In the genomic region with DNA sequence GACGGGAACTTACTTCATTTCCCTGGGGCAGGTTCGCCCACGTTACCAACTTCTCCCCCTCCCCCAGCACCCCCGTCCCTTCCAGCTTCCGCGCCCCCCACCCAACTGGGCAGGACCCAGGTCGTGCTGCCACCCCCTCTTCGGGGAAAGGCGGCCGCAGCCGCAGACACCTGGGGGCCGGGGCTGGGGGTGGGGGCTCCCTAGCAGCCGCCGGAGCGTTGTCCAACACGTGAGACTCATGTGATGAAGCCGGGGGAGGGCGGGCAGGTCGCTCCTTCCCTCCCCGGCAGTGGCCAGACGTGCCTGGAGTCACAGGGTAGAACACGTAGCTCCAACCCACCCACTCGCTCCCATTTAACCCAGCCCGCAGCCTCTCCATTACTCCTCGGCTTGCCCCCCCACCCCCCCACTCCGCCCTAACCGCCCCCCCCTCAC, we compare ENCODE assay signal across 8 cellular contexts. TPM values are rescaled to one million over a fixed set of nuclear protein-coding genes. Genes with fewer than 3 reads are reported as not detected.
DNase-seq lines count a peak whose midpoint lies in the region; ATAC-seq, FAIRE-seq and TF ChIP-seq lines count a peak whose summit lies in the region.

No MANE protein-coding gene starts in this region.

- POLR2A ChIA-PET in A549 (lab: Yijun Ruan, JAX), result interaction anchor here (0.6 to 13.9 kb wide), 27 partner anchors 8 to 486 kb away, joined by 3 to 367 read pairs (median 6); partner anchors contain the start of gene ITPR1

- no peak for FAIRE-seq in A549 (lab: Jason Lieb, UNC)

- no peak for TF ChIP-seq POLR2A in A549 (IDR thresholded peaks at IDR 0.05; ENCODE audit: low read length)

- peak overlapping the region; percentile 96 to 98 for H3K27ac ChIP-seq in A549

- TF ChIP-seq EP300 in A549 (IDR thresholded peaks at IDR 0.05), result peak; percentile 70 to 90; a peak in 4 of 5 replicates

- WGBS in A549 (ENCODE audit: missing lambda C conversion rate), result 2% methylated on average over 9 of the region's 27 CpGs

- H3K4me2 ChIP-seq in A549, result peak overlapping the region; percentile 88; the same call in 1 of the 3 replicates

- peak in 1 of 2 experiments; percentile 40; a peak in 3 of 5 replicates for TF ChIP-seq RAD21 in A549 (conservative IDR thresholded peaks at IDR 0.05 in 1 of 2, IDR thresholded peaks at IDR 0.05 in 1 of 2)

- peaks cover 18% of the 10 kb centered on the region for H3K4me1 ChIP-seq in A549

- H3K4me3 ChIP-seq in A549, result peak overlapping the region; percentile 88
- H3K4me3 ChIP-seq in choroid plexus epithelial cell (ENCODE audit: low read depth, low read length), result peak overlapping the region; percentile 99

- peak; percentile 57 to 70 for ATAC-seq in A549
- ATAC-seq in GM18517 (IDR thresholded peaks at IDR 0.05; ENCODE audit: unreplicated experiment), result peak; percentile 36
- peak; percentile 50 for ATAC-seq in HG03045 (IDR thresholded peaks at IDR 0.05; ENCODE audit: unreplicated experiment)

- no peaks in the 10 kb centered on the region for H3K9me3 ChIP-seq in A549

- no peak for TF ChIP-seq CTCF in A549 (IDR thresholded peaks at IDR 0.05)
- TF ChIP-seq CTCF in choroid plexus epithelial cell (conservative IDR thresholded peaks at IDR 0.05; ENCODE audit: low read depth, low read length), result no peak

- peak; percentile 89 to 99 for DNase-seq in A549 (ENCODE audit: low read depth in 1 of 2, low spot score in 1 of 2)
- DNase-seq in NCI-H446 (lab: John Stamatoyannopoulos, UW), result peak; percentile 72 to 84
- peak; percentile 66 for DNase-seq in activated CD4-positive, alpha-beta T cell treated with anti-CD3 and anti-CD28 coated beads for 1 hour
- DNase-seq in choroid plexus epithelial cell (ENCODE audit: low read depth), result peak; percentile 100
- DNase-seq in left kidney (ENCODE audit: low read depth, low spot score), result peak; percentile 95
- DNase-seq in stimulated activated CD4-positive, alpha-beta T cell treated with anti-CD3 and anti-CD28 coated beads, Interleukin-2, amount 100 ng/mL, for 24 hours, result peak; percentile 92 to 93

- CTCF ChIA-PET in A549 (lab: Yijun Ruan, JAX), result interaction anchor here (0.6 to 17.8 kb wide), 18 partner anchors 15 to 323 kb away, joined by 3 to 602 read pairs (median 6); no protein-coding TSS in a partner anchor

TF ChIP-seq in A549, 52 proteins besides CTCF, POLR2A, EP300 and RAD21:
- no peak for TF ChIP-seq HOXA7 (CRISPR knock-in tag; IDR thresholded peaks at IDR 0.05)
- TF ChIP-seq HES2 (IDR thresholded peaks at IDR 0.05), result no peak
- peak in 1 of 2 experiments; percentile 80; a peak in 3 of 5 replicates for TF ChIP-seq JUN (IDR thresholded peaks at IDR 0.05)
- peak; percentile 78 for TF ChIP-seq USF2 (IDR thresholded peaks at IDR 0.05)
- no peak for TF ChIP-seq ZSCAN20 (CRISPR knock-in tag; IDR thresholded peaks at IDR 0.05)
- TF ChIP-seq JUNB (IDR thresholded peaks at IDR 0.05), result peak; percentile 64
- peak; percentile 9; the same call in 1 of the 2 replicates for TF ChIP-seq MAX (IDR thresholded peaks at IDR 0.05)
- peak; percentile 39; the same call in 1 of the 3 replicates for TF ChIP-seq SMC3 (IDR thresholded peaks at IDR 0.05)
- TF ChIP-seq MAZ (IDR thresholded peaks at IDR 0.05; ENCODE audit: borderline replicate concordance, low read depth, low read length), result peak; percentile 82; the same call in 1 of the 2 replicates
- no peak for TF ChIP-seq CHD4 (IDR thresholded peaks at IDR 0.05; ENCODE audit: borderline replicate concordance)
- TF ChIP-seq BHLHE40 (IDR thresholded peaks at IDR 0.05; ENCODE audit: low read depth, low read length), result peak; percentile 92
- peak in 1 of 2 experiments; percentile 10; a peak in 1 of 4 replicates for TF ChIP-seq CEBPB (IDR thresholded peaks at IDR 0.05)
- TF ChIP-seq MYC (IDR thresholded peaks at IDR 0.05; ENCODE audit: borderline replicate concordance, low read length), result no peak

RNA-seq across cellular contexts. Expression of gene BHLHE40, which starts 0.3 kb away (rescaled TPM):
- polyA plus RNA-seq in A549 (2011; rRNA removed) (160 and 171 TPM in 2 replicates), A549 (2017; fragmentation: RNase III; extraction: RNeasy Plus Mini Kit Qiagen cat#74134 plus additional on column Dnase treatment) (65.7 to 105 TPM (median 102 TPM) in 3 replicates)
- polyA plus RNA-seq in A549 (2012; cell fraction: cytosol; rRNA removed), result 90.0 and 114 TPM in 2 replicates
- polyA plus RNA-seq in A549 (2012; cell fraction: nucleus; rRNA removed), result 210 and 265 TPM in 2 replicates
- 221 and 248 TPM in 2 replicates for polyA minus RNA-seq in A549 (2011; rRNA and poly(A)+ RNA removed)

Comparison
In these comparisons a context has a peak if more than half of its experiments do, and no peak if none do; other contexts are left out.
1. Peak in every context shown above with its lines: DNase-seq, ATAC-seq, H3K4me3 ChIP-seq and H3K27ac ChIP-seq.